In genomic region chr4:182206916-182207315, GRCh38 we compare ENCODE assay signal across 1 cellular context.
TF ChIP-seq lines count a peak whose summit lies in the region.

No MANE protein-coding gene starts in this region.

TF ChIP-seq in GM23338, 12 proteins besides CTCF, POLR2A, EP300 and RAD21:
- TF ChIP-seq REST (IDR thresholded peaks at IDR 0.05; ENCODE audit: unreplicated experiment) (no peak), EZH2 (IDR thresholded peaks at IDR 0.05; ENCODE audit: low read depth, unreplicated experiment) (no peak), POLR2AphosphoS5 (IDR thresholded peaks at IDR 0.05; ENCODE audit: low read depth) (no peak), NANOG (IDR thresholded peaks at IDR 0.05; ENCODE audit: borderline replicate concordance) (no peak), ETS1 (IDR thresholded peaks at IDR 0.05) (no peak), CREB1 (CRISPR knock-in tag; IDR thresholded peaks at IDR 0.05; ENCODE audit: low read depth) (no peak), EZH2phosphoT487 (IDR thresholded peaks at IDR 0.05; ENCODE audit: unreplicated experiment) (no peak), ZNF462 (CRISPR knock-in tag; IDR thresholded peaks at IDR 0.05) (no peak), STAT1 (IDR thresholded peaks at IDR 0.05; ENCODE audit: unreplicated experiment) (no peak), ZNF331 (CRISPR knock-in tag; IDR thresholded peaks at IDR 0.05; ENCODE audit: low read depth) (no peak), ZNF114 (CRISPR knock-in tag; IDR thresholded peaks at IDR 0.05) (no peak), JUNB (IDR thresholded peaks at IDR 0.05; ENCODE audit: unreplicated experiment) (no peak)
